2 cellular contexts compared by ENCODE assay signal in the genomic region with DNA sequence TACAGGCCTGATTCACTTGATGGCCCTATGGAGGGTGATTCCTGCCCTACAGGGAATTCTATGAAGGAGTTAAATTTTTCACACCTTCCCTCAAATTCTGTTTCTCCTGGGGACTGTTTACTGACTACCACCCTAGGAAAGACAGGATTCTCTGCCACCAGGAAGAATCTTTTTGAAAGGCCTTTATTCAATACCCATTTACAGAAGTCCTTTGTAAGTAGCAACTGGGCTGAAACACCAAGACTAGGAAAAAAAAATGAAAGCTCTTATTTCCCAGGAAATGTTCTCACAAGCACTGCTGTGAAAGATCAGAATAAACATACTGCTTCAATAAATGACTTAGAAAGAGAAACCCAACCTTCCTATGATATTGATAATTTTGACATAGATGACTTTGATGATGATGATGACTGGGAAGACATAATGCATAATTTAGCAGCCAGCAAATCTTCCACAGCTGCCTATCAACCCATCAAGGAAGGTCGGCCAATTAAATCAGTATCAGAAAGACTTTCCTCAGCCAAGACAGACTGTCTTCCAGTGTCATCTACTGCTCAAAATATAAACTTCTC.
TF ChIP-seq lines count a peak whose summit lies in the region.

No MANE protein-coding gene starts in this region.

TF ChIP-seq in A549, 52 proteins besides CTCF, POLR2A, EP300 and RAD21 (continued from another document):
- TF ChIP-seq HES2 (IDR thresholded peaks at IDR 0.05) (no peak), ZFP36 (IDR thresholded peaks at IDR 0.05; ENCODE audit: borderline replicate concordance, partially characterized antibody) (no peak), GATA3 (IDR thresholded peaks at IDR 0.05; ENCODE audit: borderline replicate concordance) (no peak), PHF8 (IDR thresholded peaks at IDR 0.05; ENCODE audit: borderline replicate concordance, low read depth) (no peak), BHLHE40 (IDR thresholded peaks at IDR 0.05; ENCODE audit: low read depth, low read length) (no peak), HOXB13 (CRISPR knock-in tag; IDR thresholded peaks at IDR 0.05; ENCODE audit: low read depth) (no peak), MAZ (IDR thresholded peaks at IDR 0.05; ENCODE audit: borderline replicate concordance, low read depth, low read length) (no peak)
- TF ChIP-seq, protein P1, sequence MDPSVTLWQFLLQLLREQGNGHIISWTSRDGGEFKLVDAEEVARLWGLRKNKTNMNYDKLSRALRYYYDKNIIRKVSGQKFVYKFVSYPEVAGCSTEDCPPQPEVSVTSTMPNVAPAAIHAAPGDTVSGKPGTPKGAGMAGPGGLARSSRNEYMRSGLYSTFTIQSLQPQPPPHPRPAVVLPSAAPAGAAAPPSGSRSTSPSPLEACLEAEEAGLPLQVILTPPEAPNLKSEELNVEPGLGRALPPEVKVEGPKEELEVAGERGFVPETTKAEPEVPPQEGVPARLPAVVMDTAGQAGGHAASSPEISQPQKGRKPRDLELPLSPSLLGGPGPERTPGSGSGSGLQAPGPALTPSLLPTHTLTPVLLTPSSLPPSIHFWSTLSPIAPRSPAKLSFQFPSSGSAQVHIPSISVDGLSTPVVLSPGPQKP (IDR thresholded peaks at IDR 0.05; ENCODE audit: low read depth, low read length), result no peak

TF ChIP-seq in GM23338, 12 proteins besides CTCF, POLR2A, EP300 and RAD21 (continued from another document):
- no peak for TF ChIP-seq CREB1 (CRISPR knock-in tag; IDR thresholded peaks at IDR 0.05; ENCODE audit: low read depth)
- TF ChIP-seq REST (IDR thresholded peaks at IDR 0.05; ENCODE audit: unreplicated experiment), result no peak
- no peak for TF ChIP-seq JUNB (IDR thresholded peaks at IDR 0.05; ENCODE audit: unreplicated experiment)
